In the genomic region with DNA sequence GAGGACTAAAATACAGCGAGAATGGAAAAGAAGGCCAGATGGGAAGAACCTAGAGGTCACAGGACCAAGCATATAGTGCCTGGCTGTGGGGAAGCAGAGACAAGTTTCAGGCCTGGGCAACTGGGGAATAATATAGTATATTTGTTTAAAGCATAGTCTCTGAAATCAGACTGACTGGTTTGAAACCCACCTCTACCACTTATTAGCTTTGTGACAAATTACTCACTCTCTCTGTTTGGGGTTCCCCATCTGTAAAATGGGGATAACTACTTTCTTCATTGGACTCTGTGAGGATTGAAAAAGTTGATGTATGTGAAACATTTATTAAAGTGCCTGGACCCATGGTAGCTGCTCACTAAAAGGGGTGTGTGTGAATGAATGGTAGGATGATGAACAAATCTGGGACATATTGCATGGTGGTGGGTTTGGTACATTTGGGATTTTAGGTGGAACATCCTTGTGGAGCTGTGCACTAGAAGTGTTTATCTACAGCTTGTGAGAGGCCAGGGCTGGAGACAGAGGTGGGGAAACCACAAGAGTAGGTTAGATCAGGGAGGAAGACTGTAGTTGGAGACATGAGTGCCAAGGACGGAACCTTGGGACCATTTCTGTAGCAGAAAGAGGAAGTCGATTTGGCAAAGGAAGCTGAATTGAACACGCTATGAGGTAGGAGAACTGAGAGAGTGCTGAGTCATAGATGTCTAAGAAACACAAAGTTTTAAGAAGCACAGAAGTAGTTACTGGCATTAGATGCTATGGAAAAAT, we compare ENCODE assay signal across 1 cellular context.
TF ChIP-seq lines count a peak whose summit lies in the region.

No MANE protein-coding gene starts in this region.

TF ChIP-seq in SK-N-SH treated with all-trans-retinoic acid at 6 μM for 48 hours, 23 proteins besides CTCF, POLR2A, EP300 and RAD21 (continued from another document):
- TF ChIP-seq PPARA (CRISPR knock-in tag; IDR thresholded peaks at IDR 0.05; ENCODE audit: borderline replicate concordance), result no peak
- no peak for TF ChIP-seq ZFP30 (CRISPR knock-in tag; IDR thresholded peaks at IDR 0.05)
- TF ChIP-seq, protein P1, sequence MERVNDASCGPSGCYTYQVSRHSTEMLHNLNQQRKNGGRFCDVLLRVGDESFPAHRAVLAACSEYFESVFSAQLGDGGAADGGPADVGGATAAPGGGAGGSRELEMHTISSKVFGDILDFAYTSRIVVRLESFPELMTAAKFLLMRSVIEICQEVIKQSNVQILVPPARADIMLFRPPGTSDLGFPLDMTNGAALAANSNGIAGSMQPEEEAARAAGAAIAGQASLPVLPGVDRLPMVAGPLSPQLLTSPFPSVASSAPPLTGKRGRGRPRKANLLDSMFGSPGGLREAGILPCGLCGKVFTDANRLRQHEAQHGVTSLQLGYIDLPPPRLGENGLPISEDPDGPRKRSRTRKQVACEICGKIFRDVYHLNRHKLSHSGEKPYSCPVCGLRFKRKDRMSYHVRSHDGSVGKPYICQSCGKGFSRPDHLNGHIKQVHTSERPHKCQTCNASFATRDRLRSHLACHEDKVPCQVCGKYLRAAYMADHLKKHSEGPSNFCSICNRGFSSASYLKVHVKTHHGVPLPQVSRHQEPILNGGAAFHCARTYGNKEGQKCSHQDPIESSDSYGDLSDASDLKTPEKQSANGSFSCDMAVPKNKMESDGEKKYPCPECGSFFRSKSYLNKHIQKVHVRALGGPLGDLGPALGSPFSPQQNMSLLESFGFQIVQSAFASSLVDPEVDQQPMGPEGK (CRISPR knock-in tag; IDR thresholded peaks at IDR 0.05; ENCODE audit: borderline replicate concordance), result no peak
